11 cellular contexts compared by ENCODE assay signal in the genomic region with DNA sequence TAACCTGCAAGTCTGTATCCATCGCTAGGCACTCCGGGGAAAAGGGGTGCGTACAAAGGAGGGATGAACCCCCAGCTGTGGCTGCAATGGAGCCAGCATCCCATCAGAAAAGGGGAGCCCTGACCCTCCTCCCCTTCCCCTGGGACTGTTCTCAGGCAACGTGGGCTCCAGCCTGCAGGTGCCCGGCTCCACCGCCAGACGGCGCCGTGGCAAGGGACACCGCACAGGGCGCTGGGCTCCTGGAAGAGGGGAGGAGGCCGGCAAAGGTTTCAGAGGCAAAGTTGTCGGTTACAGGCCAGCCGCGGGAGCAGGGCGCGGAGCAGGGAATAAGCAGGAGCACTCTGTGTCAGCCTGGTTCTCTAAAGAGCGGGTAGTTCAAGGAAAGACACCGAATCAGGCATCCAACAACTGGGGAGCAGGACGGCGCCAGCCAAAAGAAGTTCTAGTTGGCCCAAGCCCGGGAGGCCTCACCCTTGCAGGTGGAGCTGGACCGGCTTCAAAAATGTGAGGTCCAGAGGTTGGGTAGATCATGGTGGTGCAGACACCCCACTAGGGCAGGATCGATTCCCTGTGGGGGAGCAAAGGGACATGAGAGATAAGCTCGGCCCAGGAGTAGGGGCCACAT. TPM values are rescaled to one million over a fixed set of nuclear protein-coding genes. Genes with fewer than 3 reads are reported as not detected.
DNase-seq lines count a peak whose midpoint lies in the region; ATAC-seq and TF ChIP-seq lines count a peak whose summit lies in the region.
"Had no signal": no experiment of that assay in that cellular context is flagged by ENCODE, and none has a peak within 500 bp of the region (broad histone marks: within the 10 kb centered on the region; RNA-seq: fewer than 3 reads in every experiment).

No MANE protein-coding gene starts in this region.

- DNase-seq in AG09309 (ENCODE audit: low read depth) (no peak), HK-2 (ENCODE audit: unreplicated experiment) (peak; percentile 3), cardiac fibroblast (ENCODE audit: low read depth in 2 of 2) (peak in 1 of 2 donors; percentile 10), ovary (no peak), putamen (ENCODE audit: low spot score) (no peak), NCI-H1436 (lab: John Stamatoyannopoulos, UW) (no peak)
- DNase-seq in activated naive CD4-positive, alpha-beta T cell treated with anti-CD3 and anti-CD28 coated beads, Interleukin-2, amount 50 U/mL, for 72 hours (ENCODE audit: low spot score in 2 of 2) = no peak
- DNase-seq: HCEC 1CT, NCI-H1694 had no signal

- H3K36me3 Mint-ChIP-seq in activated naive CD4-positive, alpha-beta T cell treated with anti-CD3 and anti-CD28 coated beads, Interleukin-2, amount 50 U/mL, for 72 hours = peaks cover 0 to 14% of the 10 kb centered on the region in 2 donors

- peak in 1 of 2 donors; percentile 66 for TF ChIP-seq RAD21 in liver (IDR thresholded peaks at IDR 0.05)

- no peak overlapping the region for H3K9ac ChIP-seq in liver (ENCODE audit: low read depth in 1 of 2, low read length in 2 of 2)

- H3K27me3 ChIP-seq in liver (ENCODE audit: control insufficient read depth in 4 of 4, insufficient read depth in 4 of 4, low read length in 3 of 4) (no peaks in the 10 kb centered on the region), ovary (no peaks in the 10 kb centered on the region)

- H3K27ac ChIP-seq in liver (ENCODE audit: low read depth in 1 of 2, low read length in 2 of 2) (no peak overlapping the region), ovary (no peak overlapping the region)

- H3K4me1 ChIP-seq in liver (ENCODE audit: control insufficient read depth in 4 of 4, insufficient read depth in 4 of 4, low read length in 3 of 4) (no peaks in the 10 kb centered on the region), ovary (ENCODE audit: insufficient read depth) (peaks cover 5% of the 10 kb centered on the region)

- H3K4me3 ChIP-seq in AG09309 (ENCODE audit: control insufficient read depth, low read depth, low read length) (no peak overlapping the region), cardiac fibroblast (replicated peaks in 1 of 2; ENCODE audit: low read depth in 2 of 2, low read length in 2 of 2) (no peak overlapping the region), liver (ENCODE audit: low read depth in 1 of 3, low read length in 3 of 3) (no peak overlapping the region), ovary (no peak overlapping the region)

- H3K27ac Mint-ChIP-seq in activated naive CD4-positive, alpha-beta T cell treated with anti-CD3 and anti-CD28 coated beads, Interleukin-2, amount 50 U/mL, for 72 hours = no peak overlapping the region

- no peak for TF ChIP-seq EP300 in ovary (IDR thresholded peaks at IDR 0.05)

- no peaks in the 10 kb centered on the region for H3K36me3 ChIP-seq in liver (ENCODE audit: control insufficient read depth in 4 of 4, insufficient read depth in 3 of 4, low read depth in 1 of 4, low read length in 3 of 4)
- H3K36me3 ChIP-seq in ovary = no peaks in the 10 kb centered on the region

- intact Hi-C loops in ovary (cut with DNase I) = no loop called here

- no peaks in the 10 kb centered on the region for H3K9me3 ChIP-seq in liver (ENCODE audit: control insufficient read depth in 4 of 4, low read length in 3 of 4)
- H3K9me3 ChIP-seq in ovary = no peaks in the 10 kb centered on the region

- TF ChIP-seq CTCF in AG09309 (IDR thresholded peaks at IDR 0.05; ENCODE audit: control insufficient read depth, insufficient read depth, low read depth, low read length, missing control alignments) (peak; percentile 91), cardiac fibroblast (IDR thresholded peaks at IDR 0.05; ENCODE audit: low read depth, low read length) (peak; percentile 32), liver (IDR thresholded peaks at IDR 0.05; ENCODE audit: low read depth, low read length, missing input control) (peak; percentile 34), ovary (IDR thresholded peaks at IDR 0.05) (no peak)

- ATAC-seq in activated naive CD4-positive, alpha-beta T cell treated with anti-CD3 and anti-CD28 coated beads, Interleukin-2, amount 50 U/mL, for 72 hours = no peak

- no peak for TF ChIP-seq POLR2A in ovary (IDR thresholded peaks at IDR 0.05)

- H3K9me3 Mint-ChIP-seq in activated naive CD4-positive, alpha-beta T cell treated with anti-CD3 and anti-CD28 coated beads, Interleukin-2, amount 50 U/mL, for 72 hours = peaks cover 0 to 9% of the 10 kb centered on the region in 2 donors

- 54% methylated on average over 25 of the region's 25 CpGs for WGBS in liver
- 60 to 62% (median 61%) methylated on average over 25 of the region's 25 CpGs for WGBS in ovary, 3 donors

TF ChIP-seq in liver, 16 proteins besides CTCF, POLR2A, EP300 and RAD21:
- TF ChIP-seq FOXA2 (IDR thresholded peaks at IDR 0.05) (no peak), TAF1 (conservative IDR thresholded peaks at IDR 0.05) (no peak), HNF4A (conservative IDR thresholded peaks at IDR 0.05) (no peak), RXRA (IDR thresholded peaks at IDR 0.05) (no peak), YY1 (IDR thresholded peaks at IDR 0.05) (no peak), SP1 (IDR thresholded peaks at IDR 0.05) (no peak), GABPA (IDR thresholded peaks at IDR 0.05 in 1 of 2, conservative IDR thresholded peaks at IDR 0.05 in 1 of 2) (no peak), JUND (IDR thresholded peaks at IDR 0.05) (no peak), FOXA1 (IDR thresholded peaks at IDR 0.05) (no peak), HNF4G (IDR thresholded peaks at IDR 0.05) (no peak), EGR1 (IDR thresholded peaks at IDR 0.05; ENCODE audit: low read depth in 2 of 2) (no peak)
- TF ChIP-seq, protein P1, sequence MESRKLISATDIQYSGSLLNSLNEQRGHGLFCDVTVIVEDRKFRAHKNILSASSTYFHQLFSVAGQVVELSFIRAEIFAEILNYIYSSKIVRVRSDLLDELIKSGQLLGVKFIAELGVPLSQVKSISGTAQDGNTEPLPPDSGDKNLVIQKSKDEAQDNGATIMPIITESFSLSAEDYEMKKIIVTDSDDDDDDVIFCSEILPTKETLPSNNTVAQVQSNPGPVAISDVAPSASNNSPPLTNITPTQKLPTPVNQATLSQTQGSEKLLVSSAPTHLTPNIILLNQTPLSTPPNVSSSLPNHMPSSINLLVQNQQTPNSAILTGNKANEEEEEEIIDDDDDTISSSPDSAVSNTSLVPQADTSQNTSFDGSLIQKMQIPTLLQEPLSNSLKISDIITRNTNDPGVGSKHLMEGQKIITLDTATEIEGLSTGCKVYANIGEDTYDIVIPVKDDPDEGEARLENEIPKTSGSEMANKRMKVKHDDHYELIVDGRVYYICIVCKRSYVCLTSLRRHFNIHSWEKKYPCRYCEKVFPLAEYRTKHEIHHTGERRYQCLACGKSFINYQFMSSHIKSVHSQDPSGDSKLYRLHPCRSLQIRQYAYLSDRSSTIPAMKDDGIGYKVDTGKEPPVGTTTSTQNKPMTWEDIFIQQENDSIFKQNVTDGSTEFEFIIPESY (IDR thresholded peaks at IDR 0.05) = no peak
- TF ChIP-seq, protein P2, sequence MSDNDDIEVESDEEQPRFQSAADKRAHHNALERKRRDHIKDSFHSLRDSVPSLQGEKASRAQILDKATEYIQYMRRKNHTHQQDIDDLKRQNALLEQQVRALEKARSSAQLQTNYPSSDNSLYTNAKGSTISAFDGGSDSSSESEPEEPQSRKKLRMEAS (IDR thresholded peaks at IDR 0.05) = no peak
- TF ChIP-seq, protein P3, sequence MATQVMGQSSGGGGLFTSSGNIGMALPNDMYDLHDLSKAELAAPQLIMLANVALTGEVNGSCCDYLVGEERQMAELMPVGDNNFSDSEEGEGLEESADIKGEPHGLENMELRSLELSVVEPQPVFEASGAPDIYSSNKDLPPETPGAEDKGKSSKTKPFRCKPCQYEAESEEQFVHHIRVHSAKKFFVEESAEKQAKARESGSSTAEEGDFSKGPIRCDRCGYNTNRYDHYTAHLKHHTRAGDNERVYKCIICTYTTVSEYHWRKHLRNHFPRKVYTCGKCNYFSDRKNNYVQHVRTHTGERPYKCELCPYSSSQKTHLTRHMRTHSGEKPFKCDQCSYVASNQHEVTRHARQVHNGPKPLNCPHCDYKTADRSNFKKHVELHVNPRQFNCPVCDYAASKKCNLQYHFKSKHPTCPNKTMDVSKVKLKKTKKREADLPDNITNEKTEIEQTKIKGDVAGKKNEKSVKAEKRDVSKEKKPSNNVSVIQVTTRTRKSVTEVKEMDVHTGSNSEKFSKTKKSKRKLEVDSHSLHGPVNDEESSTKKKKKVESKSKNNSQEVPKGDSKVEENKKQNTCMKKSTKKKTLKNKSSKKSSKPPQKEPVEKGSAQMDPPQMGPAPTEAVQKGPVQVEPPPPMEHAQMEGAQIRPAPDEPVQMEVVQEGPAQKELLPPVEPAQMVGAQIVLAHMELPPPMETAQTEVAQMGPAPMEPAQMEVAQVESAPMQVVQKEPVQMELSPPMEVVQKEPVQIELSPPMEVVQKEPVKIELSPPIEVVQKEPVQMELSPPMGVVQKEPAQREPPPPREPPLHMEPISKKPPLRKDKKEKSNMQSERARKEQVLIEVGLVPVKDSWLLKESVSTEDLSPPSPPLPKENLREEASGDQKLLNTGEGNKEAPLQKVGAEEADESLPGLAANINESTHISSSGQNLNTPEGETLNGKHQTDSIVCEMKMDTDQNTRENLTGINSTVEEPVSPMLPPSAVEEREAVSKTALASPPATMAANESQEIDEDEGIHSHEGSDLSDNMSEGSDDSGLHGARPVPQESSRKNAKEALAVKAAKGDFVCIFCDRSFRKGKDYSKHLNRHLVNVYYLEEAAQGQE (IDR thresholded peaks at IDR 0.05) = no peak

RNA-seq across cellular contexts. Expression of a gene that starts 53.0 kb away (rescaled TPM):
- total RNA-seq in liver (under 1 TPM in 1 of 2 donors, not detected in 1; under 0.01 TPM), ovary (under 1 TPM in 1 of 7 donors, not detected in 6; 0.05 TPM)
- polyA plus RNA-seq in liver (not detected), ovary (not detected)
- under 1 TPM in 1 of 2 donors, not detected in 1; 0.12 TPM for total RNA-seq in activated naive CD4-positive, alpha-beta T cell treated with anti-CD3 and anti-CD28 coated beads, Interleukin-2, amount 50 U/mL, for 72 hours
- polyA plus RNA-seq: small intestine had no signal

Comparison
In these comparisons a context has a peak if more than half of its experiments do, and no peak if none do; other contexts are left out.
1. CTCF ChIP-seq: peak in AG09309 (single experiment), cardiac fibroblast (single experiment) and liver (single experiment); none in ovary (0 of 3).